In the genomic region with DNA sequence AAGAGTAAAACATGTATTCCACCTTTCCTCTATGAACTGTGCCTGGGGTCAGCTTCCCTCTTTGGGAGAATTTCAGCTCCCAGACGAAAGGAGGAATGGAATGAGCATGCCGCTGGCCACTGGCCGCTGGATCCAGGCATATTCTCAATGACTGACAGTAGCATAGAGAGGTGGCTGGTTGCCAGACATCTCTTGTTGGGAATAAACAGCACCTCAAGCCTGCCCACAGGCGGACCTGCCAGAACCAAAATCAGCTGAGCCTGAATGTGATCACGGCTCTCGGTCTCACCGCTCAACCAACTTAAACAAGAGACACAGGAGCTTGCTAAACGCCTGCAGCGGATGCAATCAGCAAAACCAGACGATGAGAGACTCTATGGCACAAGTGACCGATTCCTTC, we compare ENCODE assay signal across 29 cellular contexts.
"Had no signal": no experiment of that assay in that cellular context is flagged by ENCODE, and none has a peak within 500 bp of the region (broad histone marks: within the 10 kb centered on the region; RNA-seq: fewer than 3 reads in every experiment).

No MANE protein-coding gene starts in this region.

- H3K27ac Mint-ChIP-seq: activated B cell treated with CpG ODN at 0.5 μM for 24 hours; activated CD4-positive, alpha-beta T cell treated with anti-CD3 and anti-CD28 coated beads, Interleukin-2, amount 10 ng/mL, durations not matched to agents 24 days and 14 days; activated CD8-positive, alpha-beta memory T cell treated with anti-CD3 and anti-CD28 coated beads, Interleukin-2, amount 10 ng/mL, durations not matched to agents 7 days and 5 days; activated naive CD4-positive, alpha-beta T cell treated with anti-CD3 and anti-CD28 coated beads, Interleukin-2, amount 50 U/mL, for 24 hours; activated T-cell treated with anti-CD3 and anti-CD28 coated beads, Interleukin-2, amount 50 U/mL, for 24 hours; activated T-helper 1 cell treated with anti-CD3 and anti-CD28 coated beads, Interleukin-12 subunit alpha, Interleukin-12 subunit beta, Interleukin-2, Interleukin-4 antibody, amounts not matched to agents 30 ng/mL and 10 ng/mL and 1 ng/mL, durations not matched to agents 14 hours and 24 hours and 36 hours; T-cell had no signal

- H3K4me1 Mint-ChIP-seq: activated B cell treated with CpG ODN at 0.5 μM for 24 hours; activated CD4-positive, alpha-beta T cell treated with anti-CD3 and anti-CD28 coated beads, Interleukin-2, amount 10 ng/mL, durations not matched to agents 24 days and 14 days; activated CD8-positive, alpha-beta memory T cell treated with anti-CD3 and anti-CD28 coated beads, Interleukin-2, amount 10 ng/mL, durations not matched to agents 7 days and 5 days; activated naive CD4-positive, alpha-beta T cell treated with anti-CD3 and anti-CD28 coated beads, Interleukin-2, amount 50 U/mL, for 24 hours; T-cell had no signal

- H3K4me3 ChIP-seq: ascending aorta, body of pancreas, Peyer's patch, SK-N-MC had no signal

- H3K27me3 Mint-ChIP-seq: activated B cell treated with CpG ODN at 0.5 μM for 24 hours; activated CD4-positive, alpha-beta T cell treated with anti-CD3 and anti-CD28 coated beads, Interleukin-2, amount 10 ng/mL, durations not matched to agents 24 days and 14 days; activated CD8-positive, alpha-beta memory T cell treated with anti-CD3 and anti-CD28 coated beads, Interleukin-2, amount 10 ng/mL, durations not matched to agents 7 days and 5 days; activated naive CD4-positive, alpha-beta T cell treated with anti-CD3 and anti-CD28 coated beads, Interleukin-2, amount 50 U/mL, for 24 hours; activated T-cell treated with anti-CD3 and anti-CD28 coated beads, Interleukin-2, amount 50 U/mL, for 24 hours; T-cell had no signal

- H3K27me3 ChIP-seq: ascending aorta, body of pancreas, Peyer's patch had no signal

- H3K4me3 Mint-ChIP-seq: activated B cell treated with CpG ODN at 0.5 μM for 24 hours; activated CD4-positive, alpha-beta T cell treated with anti-CD3 and anti-CD28 coated beads, Interleukin-2, amount 10 ng/mL, durations not matched to agents 24 days and 14 days; activated CD8-positive, alpha-beta memory T cell treated with anti-CD3 and anti-CD28 coated beads, Interleukin-2, amount 10 ng/mL, durations not matched to agents 7 days and 5 days; activated naive CD4-positive, alpha-beta T cell treated with anti-CD3 and anti-CD28 coated beads, Interleukin-2, amount 50 U/mL, for 24 hours; activated T-cell treated with anti-CD3 and anti-CD28 coated beads, Interleukin-2, amount 50 U/mL, for 24 hours; activated T-helper 1 cell treated with anti-CD3 and anti-CD28 coated beads, Interleukin-12 subunit alpha, Interleukin-12 subunit beta, Interleukin-2, Interleukin-4 antibody, amounts not matched to agents 30 ng/mL and 10 ng/mL and 1 ng/mL, durations not matched to agents 14 hours and 24 hours and 36 hours; T-cell had no signal

- DNase-seq: activated B cell treated with CpG ODN at 0.5 μM for 24 hours; activated CD4-positive, alpha-beta T cell treated with anti-CD3 and anti-CD28 coated beads for 1 hour; activated CD4-positive, alpha-beta T cell treated with anti-CD3 and anti-CD28 coated beads, Interleukin-2, amount 10 ng/mL, durations not matched to agents 24 days and 14 days; activated CD4-positive, alpha-beta T cell treated with anti-CD3 and anti-CD28 coated beads, Interleukin-2, amount 50 U/mL, for 48 hours; activated CD8-positive, alpha-beta memory T cell treated with anti-CD3 and anti-CD28 coated beads, Interleukin-2, amount 10 ng/mL, durations not matched to agents 7 days and 5 days; activated effector memory CD4-positive, alpha-beta T cell treated with Interleukin-2 at 50 U/mL for 16 hours; activated naive CD4-positive, alpha-beta T cell; activated T-cell treated with anti-CD3 and anti-CD28 coated beads, Interleukin-2, amount 50 U/mL, for 24 hours; amniotic stem cell; body of pancreas; MM.1S; NCI-H1105; NCI-H1436; NCI-H1694 treated with DMSO at 0.1 percent for 48 hours; NCI-H2029 treated with DMSO at 0.1 percent for 48 hours; NCI-H345; NCI-H510A; NCI-H526 treated with DMSO at 0.1 percent for 48 hours; NK-92 treated with Interleukin-12 subunit alpha and Interleukin-12 subunit beta, amount 100 ng/mL, for 24 hours; OCI-M1; Peyer's patch; SHP77 treated with DMSO at 0.1 percent for 48 hours; T-cell; T-helper 2 cell; T1000 had no signal

- H3K4me1 ChIP-seq: ascending aorta, body of pancreas, Peyer's patch had no signal

- H3K9me3 ChIP-seq: body of pancreas had no signal

- H3K27ac ChIP-seq: ascending aorta, body of pancreas, Peyer's patch had no signal

- ATAC-seq: activated CD8-positive, alpha-beta memory T cell treated with anti-CD3 and anti-CD28 coated beads, Interleukin-2, amount 10 ng/mL, durations not matched to agents 7 days and 5 days; body of pancreas; T-cell had no signal
